ENCODE assay signal across 29 cellular contexts in genomic region chr6:1244278-1244677, GRCh38.
"Had no signal": no experiment of that assay in that cellular context is flagged by ENCODE, and none has a peak within 500 bp of the region (broad histone marks: within the 10 kb centered on the region; RNA-seq: fewer than 3 reads in every experiment).

No MANE protein-coding gene starts in this region.

- H3K36me3 ChIP-seq: neural progenitor cell, neutrophil, pancreas, prostate gland, right atrium auricular region, sigmoid colon, spleen, suprapubic skin, tibial artery, transverse colon, upper lobe of left lung, vagina had no signal

- H3K4me2 ChIP-seq: neural progenitor cell, smooth muscle cell had no signal

- H3K27ac ChIP-seq: neural progenitor cell, neutrophil, pancreas, prostate gland, right atrium auricular region, sigmoid colon, skin epidermis, spleen, suprapubic skin, testis, tibial artery, transverse colon, upper lobe of left lung, vagina had no signal

- H3K27me3 ChIP-seq: neural progenitor cell, pancreas, right atrium auricular region, sigmoid colon, suprapubic skin, testis, transverse colon, upper lobe of left lung, vagina had no signal

- H3K9me3 ChIP-seq: neutrophil, pancreas, prostate gland, right atrium auricular region, sigmoid colon, spleen, suprapubic skin, testis, tibial artery, transverse colon, upper lobe of left lung, vagina had no signal

- FAIRE-seq: pancreas, urothelium cell line had no signal

- H3K9ac ChIP-seq: neural progenitor cell had no signal

- H2AFZ ChIP-seq: neural progenitor cell had no signal

- DNase-seq: naive thymus-derived CD4-positive, alpha-beta T cell; natural killer cell; nucleus accumbens; pancreas; sigmoid colon; spleen; stimulated activated CD4-positive, alpha-beta T cell treated with anti-CD3 and anti-CD28 coated beads, Interleukin-12 subunit alpha, Interleukin-12 subunit beta, amount 100 ng/mL, for 4 hours; stimulated activated CD4-positive, alpha-beta T cell treated with anti-CD3 and anti-CD28 coated beads, Interleukin-1b, Interleukin-23, amount 100 ng/mL, for 48 hours; stimulated activated CD4-positive, alpha-beta T cell treated with anti-CD3 and anti-CD28 coated beads, Interleukin-4, amount 100 ng/mL, for 1 hour; stimulated activated CD4-positive, alpha-beta T cell treated with anti-CD3 and anti-CD28 coated beads, Interleukin-4, amount 100 ng/mL, for 4 hours; stimulated activated CD8-positive, alpha-beta memory T cell treated with anti-CD3 and anti-CD28 coated beads, Interleukin-4, amount 100 ng/mL, for 48 hours; stimulated activated naive CD4-positive, alpha-beta T cell; stimulated activated naive CD8-positive, alpha-beta T cell treated with anti-CD3 and anti-CD28 coated beads, Interleukin-15, amount 100 ng/mL, for 72 hours; stimulated activated naive CD8-positive, alpha-beta T cell treated with anti-CD3 and anti-CD28 coated beads, Interleukin-15, Interleukin-2, amounts not matched to agents 100 U/mL and 50 U/mL, for 24 hours; substantia nigra; testis; tibial artery; transverse colon; upper lobe of left lung had no signal

- H3K4me1 ChIP-seq: neural progenitor cell, prostate gland, right atrium auricular region, spleen, testis, transverse colon, upper lobe of left lung, vagina had no signal

- H3K4me3 ChIP-seq: neural progenitor cell, pancreas, prostate gland, right atrium auricular region, sigmoid colon, skin epidermis, smooth muscle cell, spleen, suprapubic skin, testis, tibial artery, transverse colon, upper lobe of left lung, vagina had no signal

- ATAC-seq: naive thymus-derived CD4-positive, alpha-beta T cell; natural killer cell; pancreas; stimulated activated memory B cell treated with anti-CD40 and anti-IgM and Interleukin-4, amounts not matched to agents 10 μg/mL and 1 μg/mL and 100 μg/mL, for 72 hours; stimulated activated naive CD8-positive, alpha-beta T cell treated with anti-CD3 and anti-CD28 coated beads, Interleukin-15, amount 100 ng/mL, for 72 hours; stimulated activated naive CD8-positive, alpha-beta T cell treated with anti-CD3 and anti-CD28 coated beads, Interleukin-15, Interleukin-2, amounts not matched to agents 100 U/mL and 50 U/mL, for 24 hours had no signal
